Comparison of ENCODE assay signal across 18 cellular contexts in genomic region chr1:247646867-247647266, GRCh38. TPM values are rescaled to one million over a fixed set of nuclear protein-coding genes. Genes with fewer than 3 reads are reported as not detected.
A peak's percentile ranks its signal among the peaks of the same experiment; 100 is the strongest.
DNase-seq lines count a peak whose midpoint lies in the region; ATAC-seq, FAIRE-seq and TF ChIP-seq lines count a peak whose summit lies in the region.
"Had no signal": no experiment of that assay in that cellular context is flagged by ENCODE, and none has a peak within 500 bp of the region (broad histone marks: within the 10 kb centered on the region; RNA-seq: fewer than 3 reads in every experiment).

No MANE protein-coding gene starts in this region.

- CTCF ChIA-PET in GM12878 (lab: Yijun Ruan, JAX), result interaction anchor here (1.1 kb wide), 1 partner anchor 11 kb away, joined by 3 read pairs; no protein-coding TSS in a partner anchor

- peak overlapping the region; percentile 50 for H3K4me2 ChIP-seq in GM23338
- no peak overlapping the region for H3K4me2 ChIP-seq in GM12878 (ENCODE audit: control insufficient read depth, insufficient read depth)
- peak overlapping the region; percentile 73 for H3K4me2 ChIP-seq in neural progenitor cell

- H3F3A ChIP-seq in GM23338 (replicated peaks; ENCODE audit: low read depth), result no peaks in the 10 kb centered on the region
- peaks cover 14% of the 10 kb centered on the region for H3F3A ChIP-seq in neural progenitor cell (ENCODE audit: low read depth)

- no peak for TF ChIP-seq CTCF in GM23338 (conservative IDR thresholded peaks at IDR 0.05; ENCODE audit: low read depth in 2 of 2)
- no peak for TF ChIP-seq CTCF in GM12878 (IDR thresholded peaks at IDR 0.05 in 2 of 3, conservative IDR thresholded peaks at IDR 0.05 in 1 of 3; ENCODE audit: control insufficient read depth in 2 of 3, extremely low read depth in 1 of 3, insufficient read depth in 1 of 3, low read depth in 3 of 3, low read length in 3 of 3)
- no peak for TF ChIP-seq CTCF in neural progenitor cell (IDR thresholded peaks at IDR 0.05)
- no peak for TF ChIP-seq CTCF in ovary (IDR thresholded peaks at IDR 0.05)

- intact Hi-C loops in GM12878 (cut with micrococcal nuclease; ENCODE audit: unreplicated experiment) (no loop called here), ovary (cut with DNase I) (no loop called here)

- TF ChIP-seq EP300 in GM12878 (IDR thresholded peaks at IDR 0.05; ENCODE audit: borderline replicate concordance in 1 of 2, control insufficient read depth in 1 of 2, low read depth in 2 of 2, low read length in 2 of 2), result no peak
- no peak for TF ChIP-seq EP300 in ovary (IDR thresholded peaks at IDR 0.05)

- H3K36me3 ChIP-seq in GM23338 (ENCODE audit: insufficient read depth) (no peaks in the 10 kb centered on the region), GM12878 (ENCODE audit: control insufficient read depth in 2 of 2, insufficient read depth in 2 of 2, low read length in 1 of 2) (no peaks in the 10 kb centered on the region), neural progenitor cell (no peaks in the 10 kb centered on the region), ovary (no peaks in the 10 kb centered on the region)
- H3K36me3 ChIP-seq: SJSA1 had no signal

- DNase-seq in GM23338 (ENCODE audit: low spot score), result no peak
- DNase-seq in MV-4-11 (lab: John Stamatoyannopoulos, UW), result peak; percentile 85
- DNase-seq in GM12878 (ENCODE audit: low read depth, low spot score), result no peak
- DNase-seq in neural progenitor cell (ENCODE audit: low spot score), result no peak
- DNase-seq in DMS153 treated with DMSO at 0.1 percent for 48 hours (lab: John Stamatoyannopoulos, UW; ENCODE audit: unreplicated experiment), result no peak
- DNase-seq in ovary, result no peak
- DNase-seq: COR-L47, EL, NCI-H1092 treated with DMSO at 0.1 percent for 48 hours, NCI-H510A treated with DMSO at 0.1 percent for 48 hours, NCI-H82, SW 1271 had no signal

- H4K20me1 ChIP-seq in GM23338 (replicated peaks; ENCODE audit: insufficient read depth) (no peaks in the 10 kb centered on the region), GM12878 (ENCODE audit: control insufficient read depth, insufficient read depth) (no peaks in the 10 kb centered on the region), neural progenitor cell (ENCODE audit: low read depth) (no peaks in the 10 kb centered on the region)

- SMC1A ChIA-PET in GM12878 (lab: Charles Lee; ENCODE audit: uncharacterized antibody, unreplicated experiment), result no interaction called here

- H3K79me2 ChIP-seq in GM23338 (replicated peaks; ENCODE audit: insufficient read depth), result no peaks in the 10 kb centered on the region
- no peaks in the 10 kb centered on the region for H3K79me2 ChIP-seq in GM12878 (ENCODE audit: control insufficient read depth, insufficient read depth, low read length)
- no peaks in the 10 kb centered on the region for H3K79me2 ChIP-seq in neural progenitor cell (ENCODE audit: low read depth)

- POLR2A ChIA-PET in GM12878 (lab: Charles Lee), result no interaction called here

- in situ Hi-C loops in GM12878 (cut with MboI), result no loop called here

- H2AFZ ChIP-seq in GM23338, result no peak overlapping the region
- no peak overlapping the region for H2AFZ ChIP-seq in GM12878 (ENCODE audit: control insufficient read depth, low read depth, low read length)
- H2AFZ ChIP-seq in neural progenitor cell (replicated peaks), result no peak overlapping the region

- H3K27me3 Mint-ChIP-seq in GM23338 (ENCODE audit: insufficient read depth, low read depth, poor library complexity) (peaks cover 3% of the 10 kb centered on the region), neural progenitor cell (ENCODE audit: insufficient read depth, low read depth) (no peaks in the 10 kb centered on the region)

- no peaks in the 10 kb centered on the region for H3K9me3 ChIP-seq in GM12878 (replicated peaks; ENCODE audit: control insufficient read depth, insufficient read depth, low read length)
- no peaks in the 10 kb centered on the region for H3K9me3 ChIP-seq in neural progenitor cell (ENCODE audit: low read depth)
- no peaks in the 10 kb centered on the region for H3K9me3 ChIP-seq in ovary

- 23% methylated on average over 4 of the region's 4 CpGs for WGBS in GM12878 (ENCODE audit: insufficient coverage, insufficient replicate concordance, low lambda C conversion rate, missing lambda C conversion rate)
- 76 to 83% (median 77%) methylated on average over 4 of the region's 4 CpGs for WGBS in ovary, 3 donors

- TF ChIP-seq RAD21 in GM12878 (IDR thresholded peaks at IDR 0.05; ENCODE audit: insufficient read depth, low read depth, low read length), result no peak

- ATAC-seq in GM23338, result no peak
- ATAC-seq in GM12878, result no peak; the same call in 2 of the 3 replicates
- no peak for ATAC-seq in GM18502 (IDR thresholded peaks at IDR 0.05; ENCODE audit: poor library complexity, unreplicated experiment)
- ATAC-seq in HG03108 (IDR thresholded peaks at IDR 0.05; ENCODE audit: unreplicated experiment), result no peak
- ATAC-seq: HCT116, K562 had no signal

- TF ChIP-seq POLR2A in GM12878 (IDR thresholded peaks at IDR 0.05; ENCODE audit: low read depth, low read length), result no peak
- TF ChIP-seq POLR2A in ovary (IDR thresholded peaks at IDR 0.05), result no peak

- H3K9ac ChIP-seq in GM12878 (ENCODE audit: control insufficient read depth, insufficient read depth, low read length), result no peak overlapping the region
- no peak overlapping the region for H3K9ac ChIP-seq in neural progenitor cell

- H3K9me2 ChIP-seq in GM23338 (ENCODE audit: insufficient read depth), result no peaks in the 10 kb centered on the region

- RAD21 ChIA-PET in GM12878 (lab: Charles Lee; ENCODE audit: unreplicated experiment), result no interaction called here

- H3K4me3 ChIP-seq in GM23338, result no peak overlapping the region
- H3K4me3 ChIP-seq in GM12878, result no peak overlapping the region
- no peak overlapping the region for H3K4me3 ChIP-seq in neural progenitor cell
- no peak overlapping the region for H3K4me3 ChIP-seq in ovary
- H3K4me3 ChIP-seq: K562, SJSA1 had no signal

- H3K4me1 Mint-ChIP-seq in GM23338 (peaks cover 27% of the 10 kb centered on the region), neural progenitor cell (peaks cover 20% of the 10 kb centered on the region)

- H3K4me3 Mint-ChIP-seq in GM23338, result no peak overlapping the region
- H3K4me3 Mint-ChIP-seq in neural progenitor cell, result no peak overlapping the region
- H3K4me3 Mint-ChIP-seq: CD14-positive monocyte had no signal

- H3K36me3 Mint-ChIP-seq in GM23338 (ENCODE audit: low read depth), result no peaks in the 10 kb centered on the region
- no peaks in the 10 kb centered on the region for H3K36me3 Mint-ChIP-seq in neural progenitor cell
- H3K36me3 Mint-ChIP-seq: CD14-positive monocyte had no signal

- no peak overlapping the region for H3K27ac ChIP-seq in GM23338 (ENCODE audit: low read depth)
- H3K27ac ChIP-seq in GM12878 (ENCODE audit: control insufficient read depth, insufficient read depth), result no peak overlapping the region
- no peak overlapping the region for H3K27ac ChIP-seq in neural progenitor cell
- no peak overlapping the region for H3K27ac ChIP-seq in ovary
- H3K27ac ChIP-seq: SJSA1 had no signal

- H3K4me1 ChIP-seq in GM23338 (ENCODE audit: insufficient read depth) (peaks cover 19% of the 10 kb centered on the region), GM12878 (ENCODE audit: control insufficient read depth, insufficient read depth, low read length) (no peaks in the 10 kb centered on the region), neural progenitor cell (peaks cover 28% of the 10 kb centered on the region), ovary (ENCODE audit: insufficient read depth) (no peaks in the 10 kb centered on the region)
- H3K4me1 ChIP-seq: SJSA1 had no signal

- H3K27me3 ChIP-seq in GM23338 (ENCODE audit: insufficient read depth) (no peaks in the 10 kb centered on the region), GM12878 (replicated peaks in 1 of 2; ENCODE audit: control insufficient read depth in 2 of 2, insufficient read depth in 2 of 2, low read length in 1 of 2) (no peaks in the 10 kb centered on the region), neural progenitor cell (no peaks in the 10 kb centered on the region), ovary (no peaks in the 10 kb centered on the region)
- H3K27me3 ChIP-seq: SJSA1 had no signal

- no peak for FAIRE-seq in GM12878 (lab: Jason Lieb, UNC)
- FAIRE-seq: K562 had no signal

- H3K27ac Mint-ChIP-seq in GM23338 (no peak overlapping the region), neural progenitor cell (no peak overlapping the region)
- H3K27ac Mint-ChIP-seq: CD14-positive monocyte had no signal

- no TSS peak for BruUV-seq in GM12878 (replicated peaks; lab: Mats Ljungman, UMichigan)

- H3K9me3 Mint-ChIP-seq in GM23338 (peaks cover 4% of the 10 kb centered on the region; the same call in 2 of the 3 replicates), neural progenitor cell (peaks cover 4% of the 10 kb centered on the region)

RNA-seq across cellular contexts. Expression of gene OR13G1, which starts 32.7 kb away (rescaled TPM):
- not detected in 2 replicates for total RNA-seq in GM23338 (2014; rRNA removed; shearing (Covaris generic))
- polyA plus RNA-seq in GM23338 (2016; fragmentation: Nextera tagmentation; extraction: Ambion mirVana) (not detected in 2 replicates), GM12878 (2011; rRNA removed) (not detected in 2 replicates), GM12878 (2014; fragmentation: Illumina TruSeq; extraction: Trizol) (not detected in 2 replicates), GM12878 (2014; fragmentation: Nextera tagmentation; extraction: Ambion mirVana) (not detected), GM12878 (2014; rRNA removed) (not detected in 2 replicates), GM12878 (2016; fragmentation: Nextera tagmentation; extraction: Ambion mirVana) (not detected), ovary (not detected)
- not detected in 2 replicates for total RNA-seq in GM12878 (2013; cell fraction: nucleolus; rRNA removed)
- total RNA-seq in GM12878 (2014; rRNA removed) (not detected in 2 replicates), GM12878 (2014; rRNA removed; fragmentation: Illumina TruSeq; extraction: Trizol) (not detected in 2 replicates), GM12878 (2021) (not detected in 2 replicates), neural progenitor cell (ENCODE audit: low replicate concordance) (not detected in 2 replicates), ovary (not detected)
- not detected for polyA plus RNA-seq in GM12878 (2011; ENCODE audit: low read depth)
- polyA plus RNA-seq in GM12878 (2011; cell fraction: cytosol; rRNA removed), result not detected in 2 replicates
- polyA plus RNA-seq in GM12878 (2011; cell fraction: nucleus; rRNA removed), result not detected in 2 replicates
- not detected in 2 replicates for polyA plus RNA-seq in GM12878 (2012)
- not detected in 2 replicates for polyA minus RNA-seq in GM12878 (2011; rRNA and poly(A)+ RNA removed)
- not detected in 2 replicates for polyA minus RNA-seq in GM12878 (2011; cell fraction: cytosol; rRNA and poly(A)+ RNA removed)
- not detected in 2 replicates for polyA minus RNA-seq in GM12878 (2011; cell fraction: nucleus; rRNA and poly(A)+ RNA removed)
- total RNA-seq: K562, SJSA1 had no signal
- polyA plus RNA-seq: CD14-positive monocyte, K562 had no signal

RNA-seq across cellular contexts. Expression of gene OR2G3, which starts 41.5 kb away (rescaled TPM):
- total RNA-seq in GM23338 (2014; rRNA removed; shearing (Covaris generic)), result not detected in 2 replicates
- polyA plus RNA-seq in GM23338 (2016; fragmentation: Nextera tagmentation; extraction: Ambion mirVana) (not detected in 2 replicates), GM12878 (2011; rRNA removed) (not detected in 2 replicates), GM12878 (2014; fragmentation: Illumina TruSeq; extraction: Trizol) (not detected in 2 replicates), GM12878 (2014; fragmentation: Nextera tagmentation; extraction: Ambion mirVana) (not detected), GM12878 (2014; rRNA removed) (not detected in 2 replicates), GM12878 (2016; fragmentation: Nextera tagmentation; extraction: Ambion mirVana) (not detected), ovary (not detected)
- not detected in 2 replicates for total RNA-seq in GM12878 (2013; cell fraction: nucleolus; rRNA removed)
- total RNA-seq in GM12878 (2014; rRNA removed) (not detected in 2 replicates), GM12878 (2014; rRNA removed; fragmentation: Illumina TruSeq; extraction: Trizol) (not detected in 2 replicates), GM12878 (2021) (not detected in 2 replicates), neural progenitor cell (ENCODE audit: low replicate concordance) (not detected in 2 replicates), ovary (not detected)
- not detected for polyA plus RNA-seq in GM12878 (2011; ENCODE audit: low read depth)
- not detected in 2 replicates for polyA plus RNA-seq in GM12878 (2011; cell fraction: cytosol; rRNA removed)
- not detected in 2 replicates for polyA plus RNA-seq in GM12878 (2011; cell fraction: nucleus; rRNA removed)
- polyA plus RNA-seq in GM12878 (2012), result not detected in 2 replicates
- polyA minus RNA-seq in GM12878 (2011; rRNA and poly(A)+ RNA removed), result not detected in 2 replicates
- not detected in 2 replicates for polyA minus RNA-seq in GM12878 (2011; cell fraction: cytosol; rRNA and poly(A)+ RNA removed)
- not detected in 2 replicates for polyA minus RNA-seq in GM12878 (2011; cell fraction: nucleus; rRNA and poly(A)+ RNA removed)
- total RNA-seq: K562, SJSA1 had no signal
- polyA plus RNA-seq: CD14-positive monocyte, K562 had no signal

RNA-seq across cellular contexts. Expression of gene OR2G2, which starts 58.7 kb away (rescaled TPM):
- total RNA-seq in GM23338 (2014; rRNA removed; shearing (Covaris generic)), result not detected in 2 replicates
- polyA plus RNA-seq in GM23338 (2016; fragmentation: Nextera tagmentation; extraction: Ambion mirVana) (not detected in 2 replicates), GM12878 (2011; rRNA removed) (not detected in 2 replicates), GM12878 (2014; fragmentation: Illumina TruSeq; extraction: Trizol) (not detected in 2 replicates), GM12878 (2014; fragmentation: Nextera tagmentation; extraction: Ambion mirVana) (not detected), GM12878 (2014; rRNA removed) (not detected in 2 replicates), GM12878 (2016; fragmentation: Nextera tagmentation; extraction: Ambion mirVana) (not detected), ovary (not detected)
- total RNA-seq in GM12878 (2013; cell fraction: nucleolus; rRNA removed), result not detected in 2 replicates
- total RNA-seq in GM12878 (2014; rRNA removed) (not detected in 2 replicates), GM12878 (2014; rRNA removed; fragmentation: Illumina TruSeq; extraction: Trizol) (not detected in 2 replicates), GM12878 (2021) (not detected in 2 replicates), neural progenitor cell (ENCODE audit: low replicate concordance) (not detected in 2 replicates), ovary (not detected)
- not detected for polyA plus RNA-seq in GM12878 (2011; ENCODE audit: low read depth)
- not detected in 2 replicates for polyA plus RNA-seq in GM12878 (2011; cell fraction: cytosol; rRNA removed)
- not detected in 2 replicates for polyA plus RNA-seq in GM12878 (2011; cell fraction: nucleus; rRNA removed)
- not detected in 2 replicates for polyA plus RNA-seq in GM12878 (2012)
- not detected in 2 replicates for polyA minus RNA-seq in GM12878 (2011; rRNA and poly(A)+ RNA removed)
- not detected in 2 replicates for polyA minus RNA-seq in GM12878 (2011; cell fraction: cytosol; rRNA and poly(A)+ RNA removed)
- not detected in 2 replicates for polyA minus RNA-seq in GM12878 (2011; cell fraction: nucleus; rRNA and poly(A)+ RNA removed)
- total RNA-seq: K562, SJSA1 had no signal
- polyA plus RNA-seq: CD14-positive monocyte, K562 had no signal
